2 cellular contexts compared by ENCODE assay signal in genomic region chr16:529012-529575, GRCh38.
TF ChIP-seq lines count a peak whose summit lies in the region.

No MANE protein-coding gene starts in this region.

TF ChIP-seq in SK-N-SH, 30 proteins besides CTCF, POLR2A, EP300 and RAD21 (continued from another document):
- TF ChIP-seq REST (IDR thresholded peaks at IDR 0.05; ENCODE audit: low read depth, low read length) (no peak), RCOR1 (IDR thresholded peaks at IDR 0.05; ENCODE audit: low read length) (no peak), ELF1 (IDR thresholded peaks at IDR 0.05) (no peak), TAF1 (IDR thresholded peaks at IDR 0.05; ENCODE audit: borderline replicate concordance, low read depth, low read length) (no peak), RFX5 (IDR thresholded peaks at IDR 0.05; ENCODE audit: low read length) (no peak), GABPA (IDR thresholded peaks at IDR 0.05; ENCODE audit: low read depth) (no peak), FOXJ3 (CRISPR knock-in tag; IDR thresholded peaks at IDR 0.05) (no peak), SIN3A (IDR thresholded peaks at IDR 0.05; ENCODE audit: borderline replicate concordance, low read depth, low read length) (no peak), TEAD4 (IDR thresholded peaks at IDR 0.05; ENCODE audit: borderline replicate concordance, insufficient read depth) (no peak), MEF2A (IDR thresholded peaks at IDR 0.05; ENCODE audit: borderline replicate concordance, low read depth) (no peak), TCF12 (IDR thresholded peaks at IDR 0.05) (no peak), EZH2phosphoT487 (IDR thresholded peaks at IDR 0.05; ENCODE audit: borderline replicate concordance, low read depth) (no peak)

TF ChIP-seq in SK-N-SH treated with all-trans-retinoic acid at 6 μM for 48 hours, 23 proteins besides CTCF, POLR2A, EP300 and RAD21 (continued from another document):
- TF ChIP-seq POU6F1 (CRISPR knock-in tag; IDR thresholded peaks at IDR 0.05; ENCODE audit: borderline replicate concordance, low read depth) (no peak), TSHZ2 (CRISPR knock-in tag; IDR thresholded peaks at IDR 0.05) (no peak), ARNTL (CRISPR knock-in tag; IDR thresholded peaks at IDR 0.05; ENCODE audit: borderline replicate concordance, low read depth) (no peak), BACH2 (CRISPR knock-in tag; IDR thresholded peaks at IDR 0.05; ENCODE audit: borderline replicate concordance) (no peak), SNAI2 (CRISPR knock-in tag; IDR thresholded peaks at IDR 0.05) (no peak), CSDC2 (CRISPR knock-in tag; IDR thresholded peaks at IDR 0.05) (no peak)
